In genomic region chr6:11263185-11263817, GRCh38 we compare ENCODE assay signal across 9 cellular contexts. TPM values are rescaled to one million over a fixed set of nuclear protein-coding genes. Genes with fewer than 3 reads are reported as not detected.
DNase-seq lines count a peak whose midpoint lies in the region; ATAC-seq and TF ChIP-seq lines count a peak whose summit lies in the region.
"Had no signal": no experiment of that assay in that cellular context is flagged by ENCODE, and none has a peak within 500 bp of the region (broad histone marks: within the 10 kb centered on the region; RNA-seq: fewer than 3 reads in every experiment).

No MANE protein-coding gene starts in this region.

- H2AFZ ChIP-seq in hepatocyte = no peak overlapping the region

- H3K9me3 Mint-ChIP-seq in activated CD8-positive, alpha-beta T cell treated with anti-CD3 and anti-CD28 coated beads, Interleukin-2, amount 10 ng/mL, durations not matched to agents 7 days and 5 days (ENCODE audit: insufficient read depth) = peaks cover 8% of the 10 kb centered on the region
- H3K9me3 Mint-ChIP-seq in activated CD4-positive, alpha-beta T cell treated with anti-CD3 and anti-CD28 coated beads, Interleukin-2, amount 10 ng/mL, durations not matched to agents 7 days and 5 days = peaks cover 3% of the 10 kb centered on the region
- H3K9me3 Mint-ChIP-seq: memory B cell had no signal

- peaks cover 5% of the 10 kb centered on the region for H3K4me1 ChIP-seq in hepatocyte (ENCODE audit: insufficient read depth)

- 35% methylated on average over 5 of the region's 5 CpGs for WGBS in hepatocyte (ENCODE audit: low lambda C conversion rate, missing lambda C conversion rate)

- peak overlapping the region; percentile 11 for H3K27ac Mint-ChIP-seq in activated CD8-positive, alpha-beta T cell treated with anti-CD3 and anti-CD28 coated beads, Interleukin-2, amount 10 ng/mL, durations not matched to agents 7 days and 5 days
- no peak overlapping the region for H3K27ac Mint-ChIP-seq in activated CD4-positive, alpha-beta T cell treated with anti-CD3 and anti-CD28 coated beads, Interleukin-2, amount 10 ng/mL, durations not matched to agents 7 days and 5 days

- H3K4me3 ChIP-seq in hepatocyte = no peak overlapping the region
- no peak overlapping the region for H3K4me3 ChIP-seq in skeletal muscle cell (ENCODE audit: low read depth, low read length)

- peaks cover 44% of the 10 kb centered on the region for H3K4me1 Mint-ChIP-seq in activated CD8-positive, alpha-beta T cell treated with anti-CD3 and anti-CD28 coated beads, Interleukin-2, amount 10 ng/mL, durations not matched to agents 7 days and 5 days (ENCODE audit: low read depth)
- peaks cover 35% of the 10 kb centered on the region for H3K4me1 Mint-ChIP-seq in activated CD4-positive, alpha-beta T cell treated with anti-CD3 and anti-CD28 coated beads, Interleukin-2, amount 10 ng/mL, durations not matched to agents 7 days and 5 days

- H3K4me2 ChIP-seq in hepatocyte = peak overlapping the region; percentile 26

- H3K27ac ChIP-seq in hepatocyte = peak overlapping the region; percentile 54

- DNase-seq in H4 (ENCODE audit: low spot score) (peak; percentile 94), hepatocyte (ENCODE audit: low spot score) (peak; percentile 65), skeletal muscle cell (ENCODE audit: low read depth) (peak; percentile 39), DMS79 (lab: John Stamatoyannopoulos, UW) (no peak)
- DNase-seq in activated CD8-positive, alpha-beta T cell treated with anti-CD3 and anti-CD28 coated beads, Interleukin-2, amount 10 ng/mL, durations not matched to agents 7 days and 5 days = no peak
- DNase-seq in activated CD4-positive, alpha-beta T cell treated with anti-CD3 and anti-CD28 coated beads, Interleukin-2, amount 10 ng/mL, durations not matched to agents 7 days and 5 days = no peak

- no peaks in the 10 kb centered on the region for H3K79me2 ChIP-seq in hepatocyte

- H3K36me3 ChIP-seq in hepatocyte (replicated peaks; ENCODE audit: insufficient read depth, low read depth) = no peaks in the 10 kb centered on the region

- no peaks in the 10 kb centered on the region for H3K27me3 Mint-ChIP-seq in activated CD8-positive, alpha-beta T cell treated with anti-CD3 and anti-CD28 coated beads, Interleukin-2, amount 10 ng/mL, durations not matched to agents 7 days and 5 days (ENCODE audit: low read depth)
- no peaks in the 10 kb centered on the region for H3K27me3 Mint-ChIP-seq in activated CD4-positive, alpha-beta T cell treated with anti-CD3 and anti-CD28 coated beads, Interleukin-2, amount 10 ng/mL, durations not matched to agents 7 days and 5 days
- H3K27me3 Mint-ChIP-seq: memory B cell had no signal

- H3K36me3 Mint-ChIP-seq in activated CD8-positive, alpha-beta T cell treated with anti-CD3 and anti-CD28 coated beads, Interleukin-2, amount 10 ng/mL, durations not matched to agents 7 days and 5 days (ENCODE audit: low read depth) = peaks cover 53% of the 10 kb centered on the region
- H3K36me3 Mint-ChIP-seq in activated CD4-positive, alpha-beta T cell treated with anti-CD3 and anti-CD28 coated beads, Interleukin-2, amount 10 ng/mL, durations not matched to agents 7 days and 5 days (ENCODE audit: low read depth) = peaks cover 28% of the 10 kb centered on the region

- H3K9me3 ChIP-seq in hepatocyte (ENCODE audit: low read depth) = no peaks in the 10 kb centered on the region

- CTCF ChIA-PET in activated CD8-positive, alpha-beta T cell treated with anti-CD3 and anti-CD28 coated beads, Interleukin-2, amount 10 ng/mL, durations not matched to agents 7 days and 5 days (lab: Charles Lee) = no interaction called here
- CTCF ChIA-PET in activated CD4-positive, alpha-beta T cell treated with anti-CD3 and anti-CD28 coated beads, Interleukin-2, amount 10 ng/mL, durations not matched to agents 7 days and 5 days (lab: Charles Lee) = interaction anchor here (0.6 to 1.1 kb wide), 3 partner anchors 15 to 181 kb away, joined by 3 read pairs; no protein-coding TSS in a partner anchor

- no peaks in the 10 kb centered on the region for H3K27me3 ChIP-seq in hepatocyte

- no peak overlapping the region for H3K4me3 Mint-ChIP-seq in activated CD8-positive, alpha-beta T cell treated with anti-CD3 and anti-CD28 coated beads, Interleukin-2, amount 10 ng/mL, durations not matched to agents 7 days and 5 days
- H3K4me3 Mint-ChIP-seq in activated CD4-positive, alpha-beta T cell treated with anti-CD3 and anti-CD28 coated beads, Interleukin-2, amount 10 ng/mL, durations not matched to agents 7 days and 5 days = no peak overlapping the region
- H3K4me3 Mint-ChIP-seq: memory B cell had no signal

- no peak for TF ChIP-seq CTCF in hepatocyte (IDR thresholded peaks at IDR 0.05; ENCODE audit: poor library complexity)

- no peaks in the 10 kb centered on the region for H3K9me2 ChIP-seq in hepatocyte (replicated peaks; ENCODE audit: insufficient read depth)

- H4K20me1 ChIP-seq in hepatocyte (ENCODE audit: insufficient read depth, poor library complexity, severe bottlenecking) = no peaks in the 10 kb centered on the region

- POLR2A ChIA-PET in activated CD8-positive, alpha-beta T cell treated with anti-CD3 and anti-CD28 coated beads, Interleukin-2, amount 10 ng/mL, durations not matched to agents 7 days and 5 days (lab: Charles Lee) = no interaction called here
- POLR2A ChIA-PET in activated CD4-positive, alpha-beta T cell treated with anti-CD3 and anti-CD28 coated beads, Interleukin-2, amount 10 ng/mL, durations not matched to agents 7 days and 5 days (lab: Charles Lee) = no interaction called here

- ATAC-seq in activated CD8-positive, alpha-beta T cell treated with anti-CD3 and anti-CD28 coated beads, Interleukin-2, amount 10 ng/mL, durations not matched to agents 7 days and 5 days = no peak
- ATAC-seq in GM21526 (IDR thresholded peaks at IDR 0.05; ENCODE audit: low FRiP score, unreplicated experiment) (no peak), GM18909 (IDR thresholded peaks at IDR 0.05; ENCODE audit: poor library complexity, unreplicated experiment) (no peak)

RNA-seq across cellular contexts. Expression of gene NEDD9, which starts 30.8 kb away (rescaled TPM):
- 1.2 and 4.0 TPM in 2 replicates for total RNA-seq in H4 (2014; rRNA removed; shearing (Covaris generic))
- 10 to 100 TPM; 64.9 to 69.5 TPM for total RNA-seq in activated CD8-positive, alpha-beta T cell treated with anti-CD3 and anti-CD28 coated beads, Interleukin-2, amount 10 ng/mL, durations not matched to agents 7 days and 5 days
- total RNA-seq in hepatocyte = 55.1 and 57.3 TPM in 2 replicates
- polyA plus RNA-seq in hepatocyte = 59.3 and 67.1 TPM in 2 replicates
- total RNA-seq in activated CD4-positive, alpha-beta T cell treated with anti-CD3 and anti-CD28 coated beads, Interleukin-2, amount 10 ng/mL, durations not matched to agents 7 days and 5 days = 10 to 100 TPM; 42.7 to 47.7 TPM

Comparison
In these comparisons a context has a peak if more than half of its experiments do, and no peak if none do; other contexts are left out.
1. DNase-seq: peak in H4 (single experiment), hepatocyte (single experiment) and skeletal muscle cell (single experiment); none in activated CD8-positive, alpha-beta T cell treated with anti-CD3 and anti-CD28 coated beads, Interleukin-2, amount 10 ng/mL, durations not matched to agents 7 days and 5 days (single experiment), activated CD4-positive, alpha-beta T cell treated with anti-CD3 and anti-CD28 coated beads, Interleukin-2, amount 10 ng/mL, durations not matched to agents 7 days and 5 days (single experiment) and DMS79 (single experiment).